Comparison of ENCODE assay signal across 20 cellular contexts in genomic region chr5:107930092-107930491, GRCh38.
DNase-seq lines count a peak whose midpoint lies in the region; ATAC-seq and TF ChIP-seq lines count a peak whose summit lies in the region.
"Had no signal": no experiment of that assay in that cellular context is flagged by ENCODE, and none has a peak within 500 bp of the region (broad histone marks: within the 10 kb centered on the region; RNA-seq: fewer than 3 reads in every experiment).

No MANE protein-coding gene starts in this region.

- BruUV-seq in OCI-LY7 (replicated peaks; lab: Mats Ljungman, UMichigan) = no TSS peak

- H2AFZ ChIP-seq in DND-41 (ENCODE audit: low read depth, low read length) (no peak overlapping the region), OCI-LY7 (ENCODE audit: low read length) (no peak overlapping the region)

- peaks cover 26% of the 10 kb centered on the region for H3K4me1 ChIP-seq in DND-41 (ENCODE audit: insufficient read depth, low read length)
- H3K4me1 ChIP-seq in stomach = no peaks in the 10 kb centered on the region
- H3K4me1 ChIP-seq in OCI-LY7 (ENCODE audit: insufficient read depth, low read length, poor library complexity, severe bottlenecking) = no peaks in the 10 kb centered on the region

- WGBS in stomach, 5 donors = 88 to 100% (median 95%) methylated on average over 3 of the region's 3 CpGs

- no peak overlapping the region for H3K4me3 ChIP-seq in DND-41 (ENCODE audit: low read depth in 1 of 2, low read length in 2 of 2)
- no peak overlapping the region for H3K4me3 ChIP-seq in fibroblast of mammary gland (ENCODE audit: control insufficient read depth, low read depth, low read length)
- H3K4me3 ChIP-seq in stomach = no peak overlapping the region
- H3K4me3 ChIP-seq in OCI-LY7 (ENCODE audit: low read depth, low read length, poor library complexity, severe bottlenecking) = no peak overlapping the region

- DNase-seq in DND-41 (no peak), GDM1 (lab: John Stamatoyannopoulos, UW) (peak; percentile 1), RPMI7951 (ENCODE audit: low read depth) (peak; percentile 0), fibroblast of mammary gland (ENCODE audit: low read depth) (peak; percentile 58), stomach (no peak), OCI-LY7 (ENCODE audit: low spot score) (no peak)
- DNase-seq: ACHN, AML-193, DMS79 treated with DMSO at 0.1 percent for 48 hours, H9, Kasumi-1, NCI-H1092 treated with DMSO at 0.1 percent for 48 hours, NCI-H146, NCI-H2081 treated with DMSO at 0.1 percent for 48 hours, NCI-H510A, NCI-H748 treated with DMSO at 0.1 percent for 48 hours, OCI-M1, SHP77 treated with DMSO at 0.1 percent for 48 hours had no signal

- no peak for TF ChIP-seq POLR2A in stomach (IDR thresholded peaks at IDR 0.05)

- peak; percentile 38; the same call in 2 of the 3 replicates for ATAC-seq in DND-41 (ENCODE audit: insufficient read depth, low read depth)
- no peak for ATAC-seq in GM21447 (IDR thresholded peaks at IDR 0.05; ENCODE audit: unreplicated experiment)

- intact Hi-C loops in stomach (cut with DNase I; ENCODE audit: low total_unique reads) = no loop called here
- intact Hi-C loops in OCI-LY7 (cut with micrococcal nuclease; ENCODE audit: unreplicated experiment) = no loop called here

- H3K27me3 ChIP-seq in DND-41 (ENCODE audit: insufficient read depth, low read length, poor library complexity) (no peaks in the 10 kb centered on the region), stomach (no peaks in the 10 kb centered on the region)

- H3K9ac ChIP-seq in DND-41 (ENCODE audit: low read depth, low read length) = no peak overlapping the region

- CTCF ChIA-PET in OCI-LY7 (lab: Charles Lee; ENCODE audit: unreplicated experiment) = no interaction called here

- POLR2A ChIA-PET in OCI-LY7 (lab: Charles Lee) = no interaction called here

- TF ChIP-seq CTCF in DND-41 (IDR thresholded peaks at IDR 0.05; ENCODE audit: borderline replicate concordance, extremely low read depth, low read length, poor library complexity, severe bottlenecking) (no peak), fibroblast of mammary gland (conservative IDR thresholded peaks at IDR 0.05; ENCODE audit: control insufficient read depth, insufficient read depth, low read depth, low read length) (no peak), stomach (IDR thresholded peaks at IDR 0.05) (no peak), OCI-LY7 (conservative IDR thresholded peaks at IDR 0.05; ENCODE audit: low read length) (no peak)

- H3K9me2 ChIP-seq in OCI-LY7 (ENCODE audit: insufficient read depth, low read length) = no peaks in the 10 kb centered on the region

- H3K36me3 ChIP-seq in DND-41 (ENCODE audit: insufficient read depth, low read length) (no peaks in the 10 kb centered on the region), stomach (no peaks in the 10 kb centered on the region), OCI-LY7 (ENCODE audit: insufficient read depth, low read length) (no peaks in the 10 kb centered on the region)

- H4K20me1 ChIP-seq in DND-41 (ENCODE audit: insufficient read depth, low read length) = no peaks in the 10 kb centered on the region
- H4K20me1 ChIP-seq in OCI-LY7 (ENCODE audit: insufficient read depth, low read length) = no peaks in the 10 kb centered on the region

- H3K27ac ChIP-seq in DND-41 (ENCODE audit: low read length) (peak overlapping the region; percentile 29), stomach (no peak overlapping the region), OCI-LY7 (ENCODE audit: low read depth, low read length, poor library complexity, severe bottlenecking) (no peak overlapping the region)
- H3K27ac ChIP-seq: HL-60 had no signal

- no peaks in the 10 kb centered on the region for H3K79me2 ChIP-seq in DND-41 (ENCODE audit: insufficient read depth, low read length)
- no peaks in the 10 kb centered on the region for H3K79me2 ChIP-seq in OCI-LY7 (ENCODE audit: insufficient read depth, low read depth, low read length)

- no peak for TF ChIP-seq EP300 in stomach (IDR thresholded peaks at IDR 0.05)

- H3K9me3 ChIP-seq in DND-41 (ENCODE audit: insufficient read depth, low read length, severe bottlenecking) = no peaks in the 10 kb centered on the region
- no peaks in the 10 kb centered on the region for H3K9me3 ChIP-seq in stomach
- H3K9me3 ChIP-seq in OCI-LY7 (ENCODE audit: low read length) = no peaks in the 10 kb centered on the region

- H3K4me2 ChIP-seq in DND-41 (ENCODE audit: insufficient read depth, low read length) (no peak overlapping the region), OCI-LY7 (ENCODE audit: low read length) (no peak overlapping the region)

Comparison
In these comparisons a context has a peak if more than half of its experiments do, and no peak if none do; other contexts are left out.
1. DNase-seq: peak in GDM1 (single experiment), RPMI7951 (single experiment) and fibroblast of mammary gland (single experiment); none in DND-41 (single experiment), stomach (single experiment) and OCI-LY7 (single experiment).